ENCODE assay signal across 11 cellular contexts in the genomic region with DNA sequence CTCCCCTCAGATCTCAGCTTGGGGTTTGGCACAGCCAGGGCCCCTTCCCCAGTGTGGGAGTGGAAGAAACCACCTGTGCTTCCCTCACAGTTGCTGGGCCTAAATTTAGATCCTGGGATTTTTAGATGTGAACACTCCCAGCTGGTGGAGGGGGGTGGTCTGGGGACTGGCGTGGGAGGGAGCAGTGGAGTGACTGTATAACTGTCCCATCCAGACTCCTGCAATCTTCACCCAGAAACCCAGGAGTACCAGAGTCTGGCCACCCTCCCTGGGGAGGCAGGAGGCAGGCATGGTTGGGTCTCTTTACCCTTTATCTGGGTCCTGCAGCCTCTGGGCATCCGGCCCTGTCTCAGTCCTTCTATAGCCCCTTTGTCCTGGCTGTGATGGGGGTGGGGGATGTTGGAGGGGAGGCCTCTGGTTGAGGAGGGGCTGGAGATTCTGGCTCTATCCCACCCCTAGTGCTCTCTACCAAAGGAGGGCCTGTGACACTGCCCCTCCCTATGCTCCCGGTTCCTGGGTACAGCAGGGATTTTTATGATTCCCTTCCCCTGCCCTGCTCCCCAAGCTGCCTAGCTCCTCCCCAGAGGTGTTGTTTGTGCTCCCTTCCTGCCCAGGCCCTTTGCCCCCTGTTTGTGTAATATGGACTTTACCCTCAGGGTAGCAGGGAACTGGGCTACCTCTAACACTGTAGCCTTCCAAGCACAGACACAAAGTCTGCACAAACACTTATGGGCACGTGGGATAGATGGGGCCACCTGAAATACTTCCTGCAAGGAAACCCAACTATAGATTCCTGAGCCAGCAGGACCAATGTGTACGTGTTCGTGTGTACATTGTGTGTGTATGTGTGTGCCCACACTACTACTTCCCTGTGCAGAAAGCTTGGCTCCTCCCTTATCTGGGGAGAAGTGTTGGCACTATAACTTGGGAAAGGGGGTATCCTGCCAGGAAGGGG. TPM values are rescaled to one million over a fixed set of nuclear protein-coding genes. Genes with fewer than 3 reads are reported as not detected.
DNase-seq lines count a peak whose midpoint lies in the region; ATAC-seq and TF ChIP-seq lines count a peak whose summit lies in the region.
"Had no signal": no experiment of that assay in that cellular context is flagged by ENCODE, and none has a peak within 500 bp of the region (broad histone marks: within the 10 kb centered on the region; RNA-seq: fewer than 3 reads in every experiment).

No MANE protein-coding gene starts in this region.

- H2BK12ac ChIP-seq in mesenchymal stem cell (ENCODE audit: low read length in 2 of 2), result no peak overlapping the region

- no peak for TF ChIP-seq CTCF in right lobe of liver (IDR thresholded peaks at IDR 0.05)

- no peak overlapping the region for H3K4ac ChIP-seq in mesenchymal stem cell (ENCODE audit: low read depth in 1 of 2, low read length in 2 of 2)

- DNase-seq in HT-29 (ENCODE audit: low spot score) (peak; percentile 79), caudate nucleus (lab: John Stamatoyannopoulos, UW) (peak in 58 of 61 donors; percentile 12 to 82 (median 60)), right lobe of liver (peak; percentile 68 to 94 (median 83)), mesenchymal stem cell (no peak), KG1 (lab: John Stamatoyannopoulos, UW) (no peak)
- DNase-seq: cerebellar nuclear complex, tibial artery had no signal

- whole genome bisulfite sequencing in right lobe of liver (ENCODE audit: insufficient coverage, low coverage, low lambda C conversion rate, missing lambda C conversion rate), result 6% methylated on average over 4 of the region's 6 CpGs
- WGBS in mesenchymal stem cell, result 79% methylated on average over 5 of the region's 6 CpGs

- H2BK120ac ChIP-seq in mesenchymal stem cell (ENCODE audit: low read depth, low read length), result no peak overlapping the region

- H3K14ac ChIP-seq in mesenchymal stem cell (ENCODE audit: low read length in 2 of 2), result no peak overlapping the region

- ATAC-seq in right lobe of liver (peak; percentile 51 to 70 (median 59)), HG03045 (IDR thresholded peaks at IDR 0.05; ENCODE audit: unreplicated experiment) (no peak), GM21528 (IDR thresholded peaks at IDR 0.05; ENCODE audit: low FRiP score, unreplicated experiment) (no peak)
- ATAC-seq: activated CD4-positive, CD25-positive, alpha-beta regulatory T cell treated with anti-CD3 and anti-CD28 coated beads, Interleukin-2, amount 50 U/mL, for 24 hours had no signal

- H3K9ac ChIP-seq in mesenchymal stem cell (ENCODE audit: low read length), result no peak overlapping the region

- H4K91ac ChIP-seq in mesenchymal stem cell (ENCODE audit: low read length), result no peak overlapping the region

- intact Hi-C loops in right lobe of liver (cut with DNase I), result no loop called here

- H2BK15ac ChIP-seq in mesenchymal stem cell (ENCODE audit: low read depth, poor library complexity, severe bottlenecking), result no peak overlapping the region

- no peak overlapping the region for H2AK5ac ChIP-seq in mesenchymal stem cell (ENCODE audit: low read length, severe bottlenecking)

- no peak overlapping the region for H3K18ac ChIP-seq in mesenchymal stem cell (ENCODE audit: low read depth in 1 of 2, low read length in 2 of 2)

- H3K36me3 ChIP-seq in right lobe of liver, result peaks cover 0 to 35% (median 17%) of the 10 kb centered on the region in 4 donors
- no peaks in the 10 kb centered on the region for H3K36me3 ChIP-seq in mesenchymal stem cell (ENCODE audit: control insufficient read depth in 1 of 2, insufficient read depth in 2 of 2, low read depth in 1 of 2, low read length in 2 of 2)
- H3K36me3 ChIP-seq: tibial artery had no signal

- TF ChIP-seq POLR2A in right lobe of liver (IDR thresholded peaks at IDR 0.05), result peak; percentile 85

- H3K4me1 ChIP-seq in right lobe of liver (peaks cover 0 to 53% (median 17%) of the 10 kb centered on the region in 4 donors), mesenchymal stem cell (ENCODE audit: control insufficient read depth, insufficient read depth, low read depth, low read length) (peaks cover 18% of the 10 kb centered on the region)

- H3K27ac ChIP-seq in caudate nucleus (ENCODE audit: low read depth, low read length) (peak overlapping the region; percentile 95), right lobe of liver (peak overlapping the region; percentile 91 to 99 (median 93)), skin epidermis (peak overlapping the region in 13 of 21 experiments; percentile 14 to 93 (median 87)), mesenchymal stem cell (ENCODE audit: low read length, poor library complexity, severe bottlenecking) (no peak overlapping the region)
- H3K27ac ChIP-seq: tibial artery had no signal

- H3K9me3 ChIP-seq in right lobe of liver (no peaks in the 10 kb centered on the region), mesenchymal stem cell (ENCODE audit: control insufficient read depth, low read length) (no peaks in the 10 kb centered on the region)
- H3K9me3 ChIP-seq: tibial artery had no signal

- H2AFZ ChIP-seq in mesenchymal stem cell (ENCODE audit: low read depth, low read length), result no peak overlapping the region

- H3K79me1 ChIP-seq in mesenchymal stem cell (replicated peaks; ENCODE audit: low read length, poor library complexity, severe bottlenecking), result no peaks in the 10 kb centered on the region

- no peak overlapping the region for H2BK5ac ChIP-seq in mesenchymal stem cell (ENCODE audit: low read depth, low read length, poor library complexity, severe bottlenecking)

- no peak overlapping the region for H3K4me2 ChIP-seq in mesenchymal stem cell (ENCODE audit: low read length, poor library complexity, severe bottlenecking)

- H4K8ac ChIP-seq in mesenchymal stem cell (ENCODE audit: low read length), result no peak overlapping the region

- no peaks in the 10 kb centered on the region for H3K27me3 ChIP-seq in right lobe of liver
- H3K27me3 ChIP-seq in mesenchymal stem cell (ENCODE audit: control insufficient read depth in 1 of 2, insufficient read depth in 1 of 2, low read length in 2 of 2), result peaks cover 29 to 37% of the 10 kb centered on the region in 2 experiments

- H3K4me3 ChIP-seq in right lobe of liver (peak overlapping the region; percentile 82 to 92 (median 90)), skin epidermis (peak overlapping the region; percentile 38 to 77 (median 61)), mesenchymal stem cell (ENCODE audit: insufficient read depth in 1 of 2, low read depth in 1 of 2, low read length in 2 of 2) (no peak overlapping the region)
- H3K4me3 ChIP-seq: tibial artery had no signal

- no peak overlapping the region for H3K23ac ChIP-seq in mesenchymal stem cell (ENCODE audit: low read length in 2 of 2)

RNA-seq across cellular contexts. Expression of a gene that starts 1.7 kb away (rescaled TPM):
- total RNA-seq in HT-29 (2014; rRNA removed; shearing (Covaris generic)), result 136 and 141 TPM in 2 replicates
- total RNA-seq in right lobe of liver, result 100 to 1,000 TPM in 1 of 6 experiments, 10 to 100 TPM in 5; 39.1 to 139 (median 66.9) TPM
- 0.17 TPM for polyA plus RNA-seq in mesenchymal stem cell (2013, experiment 1 of 2)
- polyA plus RNA-seq in mesenchymal stem cell (2013, experiment 2 of 2), result 0.10 TPM

RNA-seq across cellular contexts. Expression of a gene that starts 22.7 kb away (rescaled TPM):
- 247 and 323 TPM in 2 replicates for total RNA-seq in HT-29 (2014; rRNA removed; shearing (Covaris generic))
- total RNA-seq in right lobe of liver, result 10 to 100 TPM; 29.7 to 82.4 (median 36.6) TPM
- polyA plus RNA-seq in mesenchymal stem cell (2013, experiment 1 of 2), result 98.1 TPM
- 97.4 TPM for polyA plus RNA-seq in mesenchymal stem cell (2013, experiment 2 of 2)

RNA-seq across cellular contexts. Expression of a gene that starts 34.8 kb away (rescaled TPM):
- 3,623 and 3,873 TPM in 2 replicates for total RNA-seq in HT-29 (2014; rRNA removed; shearing (Covaris generic))
- total RNA-seq in right lobe of liver, result 1,000 to 10,000 TPM in 4 of 6 experiments, 100 to 1,000 TPM in 2; 516 to 1,547 (median 1,257) TPM
- 10,850 TPM for polyA plus RNA-seq in mesenchymal stem cell (2013, experiment 1 of 2)
- polyA plus RNA-seq in mesenchymal stem cell (2013, experiment 2 of 2), result 10,960 TPM

RNA-seq across cellular contexts. Expression of a gene that starts 36.4 kb away (rescaled TPM):
- 3.9 and 4.1 TPM in 2 replicates for total RNA-seq in HT-29 (2014; rRNA removed; shearing (Covaris generic))
- total RNA-seq in right lobe of liver, result 1 to 10 TPM; 1.7 to 5.4 (median 3.2) TPM
- 2.5 TPM for polyA plus RNA-seq in mesenchymal stem cell (2013, experiment 1 of 2)
- 2.4 TPM for polyA plus RNA-seq in mesenchymal stem cell (2013, experiment 2 of 2)

RNA-seq across cellular contexts. Expression of a gene that starts 40.0 kb away (rescaled TPM):
- total RNA-seq in HT-29 (2014; rRNA removed; shearing (Covaris generic)), result 171 and 219 TPM in 2 replicates
- total RNA-seq in right lobe of liver, result 100 to 1,000 TPM in 2 of 6 experiments, 10 to 100 TPM in 4; 17.2 to 600 (median 24.9) TPM
- polyA plus RNA-seq in mesenchymal stem cell (2013, experiment 1 of 2), result 914 TPM
- 925 TPM for polyA plus RNA-seq in mesenchymal stem cell (2013, experiment 2 of 2)

Comparison
In these comparisons a context has a peak if more than half of its experiments do, and no peak if none do; other contexts are left out.
1. DNase-seq: peak in HT-29 (single experiment), caudate nucleus (58 of 61) and right lobe of liver (3 of 3); none in mesenchymal stem cell (single experiment) and KG1 (single experiment).
2. ATAC-seq: peak in right lobe of liver (4 of 4); none in HG03045 (single experiment) and GM21528 (single experiment).
3. H3K4me3 ChIP-seq: peak in right lobe of liver (3 of 3) and skin epidermis (7 of 7); none in mesenchymal stem cell (0 of 2).